Comparison of ENCODE assay signal across 9 cellular contexts in the genomic region with DNA sequence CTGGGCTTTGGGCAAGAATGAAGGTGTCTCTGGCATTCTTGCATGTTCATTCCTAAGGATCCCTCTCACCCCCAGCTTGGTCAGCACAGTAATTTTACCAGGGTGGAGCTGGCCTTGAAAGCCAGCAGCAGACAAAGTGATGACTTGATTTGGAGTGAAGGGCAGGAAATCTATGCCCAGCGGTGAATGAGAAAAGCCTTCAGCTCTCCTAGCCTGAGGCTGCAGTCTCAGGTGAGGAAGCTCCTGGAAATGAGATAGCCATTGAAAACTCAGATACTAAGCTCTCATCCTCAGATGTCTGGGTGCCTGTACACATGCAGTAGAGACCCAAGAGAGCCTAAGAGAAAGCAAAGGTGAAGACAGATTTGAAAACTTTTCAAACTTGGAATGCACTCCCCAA. TPM values are rescaled to one million over a fixed set of nuclear protein-coding genes. Genes with fewer than 3 reads are reported as not detected.
"Had no signal": no experiment of that assay in that cellular context is flagged by ENCODE, and none has a peak within 500 bp of the region (broad histone marks: within the 10 kb centered on the region; RNA-seq: fewer than 3 reads in every experiment).

No MANE protein-coding gene starts in this region.

- H3K4me1 Mint-ChIP-seq: IgD-negative memory B cell had no signal

- H3K36me3 ChIP-seq: HAP-1 had no signal

- FAIRE-seq: HepG2 had no signal

- H3K36me3 Mint-ChIP-seq: IgD-negative memory B cell had no signal

- ATAC-seq: HCT116, HepG2 had no signal

- H3K4me3 Mint-ChIP-seq: HFFc6, IgD-negative memory B cell had no signal

- DNase-seq: GOT3, H7, HFFc6 had no signal

- H3K27ac Mint-ChIP-seq: HFFc6, IgD-negative memory B cell had no signal

- H3K4me1 ChIP-seq: HAP-1 had no signal

- H3K4me3 ChIP-seq: HAP-1 had no signal

- H3K27ac ChIP-seq: HL-60 had no signal

- H3K9me3 Mint-ChIP-seq: HFFc6 had no signal

- H3K9me3 ChIP-seq: HAP-1 had no signal

RNA-seq across cellular contexts. Expression of gene UCHL1, which starts 10.7 kb away (rescaled TPM):
- total RNA-seq: HepG2, HT1080 had no signal
- polyA plus RNA-seq: HepG2 had no signal
